ENCODE assay signal across 25 cellular contexts in genomic region chr17:11282586-11282985, GRCh38.
"Had no signal": no experiment of that assay in that cellular context is flagged by ENCODE, and none has a peak within 500 bp of the region (broad histone marks: within the 10 kb centered on the region; RNA-seq: fewer than 3 reads in every experiment).

No MANE protein-coding gene starts in this region.

- H3K27me3 Mint-ChIP-seq: effector memory CD8-positive, alpha-beta T cell had no signal

- H3K4me1 Mint-ChIP-seq: naive B cell had no signal

- H3K4me3 ChIP-seq: colonic mucosa, dorsolateral prefrontal cortex, esophagus squamous epithelium, gastrocnemius medialis, heart right ventricle, left lung, lower lobe of right lung, mucosa of descending colon had no signal

- H3K27ac ChIP-seq: colonic mucosa, dorsolateral prefrontal cortex, epithelial cell of prostate, esophagus squamous epithelium, gastrocnemius medialis, heart right ventricle, left lung, lower lobe of right lung had no signal

- H3K36me3 Mint-ChIP-seq: mesothelial cell of epicardium, naive B cell had no signal

- H3K4me3 Mint-ChIP-seq: effector memory CD8-positive, alpha-beta T cell; endodermal cell; mesothelial cell of epicardium; naive B cell had no signal

- H3K27ac Mint-ChIP-seq: effector memory CD8-positive, alpha-beta T cell; endodermal cell; mesothelial cell of epicardium; naive B cell had no signal

- DNase-seq: colonic mucosa; dermis blood vessel endothelial cell; dorsolateral prefrontal cortex; effector CD8-positive, alpha-beta T cell; effector memory CD8-positive, alpha-beta T cell; endodermal cell; erythroblast; esophagus squamous epithelium; foreskin fibroblast; foreskin melanocyte; gastrocnemius medialis; glutamatergic neuron; head of caudate nucleus; heart right ventricle; hippocampal formation; kidney; left cardiac atrium; left lung; left ventricle myocardium superior; lower lobe of right lung; mesenchymal stem cell; mucosa of descending colon; naive B cell had no signal
